In genomic region chr17:29394761-29395160, GRCh38 we compare ENCODE assay signal across 24 cellular contexts. TPM values are rescaled to one million over a fixed set of nuclear protein-coding genes. Genes with fewer than 3 reads are reported as not detected.
DNase-seq lines count a peak whose midpoint lies in the region; ATAC-seq, FAIRE-seq and TF ChIP-seq lines count a peak whose summit lies in the region.
"Had no signal": no experiment of that assay in that cellular context is flagged by ENCODE, and none has a peak within 500 bp of the region (broad histone marks: within the 10 kb centered on the region; RNA-seq: fewer than 3 reads in every experiment).

No MANE protein-coding gene starts in this region.

- no peaks in the 10 kb centered on the region for H3F3A ChIP-seq in Loucy (ENCODE audit: low read depth)

- ATAC-seq in left lobe of liver = no peak
- no peak for ATAC-seq in GM21737 (IDR thresholded peaks at IDR 0.05; ENCODE audit: unreplicated experiment)
- no peak for ATAC-seq in GM18505 (IDR thresholded peaks at IDR 0.05; ENCODE audit: unreplicated experiment)
- no peak for ATAC-seq in HG02610 (IDR thresholded peaks at IDR 0.05; ENCODE audit: unreplicated experiment)
- ATAC-seq: GM12878, HCT116 had no signal

- peak overlapping the region; percentile 31 for H3K4me3 ChIP-seq in Loucy (ENCODE audit: low read length, poor library complexity, severe bottlenecking)
- no peak overlapping the region for H3K4me3 ChIP-seq in astrocyte (ENCODE audit: insufficient read depth, low read depth, low read length)
- H3K4me3 ChIP-seq: GM12878, MG63 had no signal

- no peak for FAIRE-seq in astrocyte (lab: Jason Lieb, UNC)
- FAIRE-seq: GM12878, H1 had no signal

- H3K4me1 Mint-ChIP-seq in astrocyte (ENCODE audit: low read depth, unreplicated experiment) (peaks cover 11% of the 10 kb centered on the region), osteocyte (ENCODE audit: unreplicated experiment) (peaks cover 35% of the 10 kb centered on the region)

- H3K9me3 ChIP-seq in Loucy (ENCODE audit: insufficient read depth, low read depth, low read length) (no peaks in the 10 kb centered on the region), astrocyte (ENCODE audit: insufficient read depth, low read depth, low read length) (no peaks in the 10 kb centered on the region)
- H3K9me3 ChIP-seq: MG63, SK-N-SH had no signal

- H3K4me1 ChIP-seq in Loucy (ENCODE audit: insufficient read depth, low read length, poor library complexity, severe bottlenecking) (peaks cover 35% of the 10 kb centered on the region), astrocyte (ENCODE audit: insufficient read depth, low read length) (peaks cover 20% of the 10 kb centered on the region)

- H3K36me3 Mint-ChIP-seq in astrocyte (ENCODE audit: low read depth, unreplicated experiment) (peaks cover 7% of the 10 kb centered on the region), osteocyte (ENCODE audit: unreplicated experiment) (peaks cover 5% of the 10 kb centered on the region)

- H3K9me2 ChIP-seq in Loucy (replicated peaks; ENCODE audit: low read depth, low read length) = no peaks in the 10 kb centered on the region
- H3K9me2 ChIP-seq: SK-N-SH had no signal

- no peak for TF ChIP-seq POLR2A in GM18505 (IDR thresholded peaks at IDR 0.05; ENCODE audit: borderline replicate concordance, extremely low read depth, insufficient read depth, insufficient read length)

- H3K27me3 ChIP-seq in Loucy (ENCODE audit: insufficient read depth, low read length, poor library complexity, severe bottlenecking) = peaks cover 4% of the 10 kb centered on the region
- H3K27me3 ChIP-seq in astrocyte (ENCODE audit: insufficient read depth, low read length) = no peaks in the 10 kb centered on the region
- H3K27me3 ChIP-seq: MG63 had no signal

- no peak overlapping the region for H3K27ac ChIP-seq in astrocyte (ENCODE audit: low read depth, low read length)
- H3K27ac ChIP-seq: RWPE1 had no signal

- H3K27ac Mint-ChIP-seq in astrocyte (ENCODE audit: unreplicated experiment) (no peak overlapping the region), osteocyte (ENCODE audit: unreplicated experiment) (no peak overlapping the region)

- DNase-seq in astrocyte (ENCODE audit: low read depth) = no peak
- DNase-seq in left lobe of liver (ENCODE audit: low spot score) = peak; percentile 16
- DNase-seq in osteocyte (ENCODE audit: extremely low spot score, unreplicated experiment) = peak; percentile 48
- no peak for DNase-seq in NCI-H1092 (lab: John Stamatoyannopoulos, UW)
- DNase-seq: Caco-2; CD4-positive, alpha-beta memory T cell; DMS 273 treated with DMSO at 0.1 percent for 48 hours; DMS79 treated with DMSO at 0.1 percent for 48 hours; Kasumi-1; MG63; NCI-H1436; NCI-H187 treated with DMSO at 0.1 percent for 48 hours; NCI-H2107; NCI-H510A; SIG-M5; SK-N-SH had no signal

- H4K20me1 ChIP-seq in Loucy (ENCODE audit: insufficient read depth, low read length, poor library complexity, severe bottlenecking) (peaks cover 56% of the 10 kb centered on the region), astrocyte (ENCODE audit: insufficient read depth, low read length) (peaks cover 75% of the 10 kb centered on the region)

- H3K79me2 ChIP-seq in Loucy (ENCODE audit: insufficient read depth, low read length) (peaks cover 91% of the 10 kb centered on the region), astrocyte (ENCODE audit: insufficient read depth, low read length) (peaks cover 96% of the 10 kb centered on the region)

- H3K9me3 Mint-ChIP-seq in astrocyte (ENCODE audit: unreplicated experiment) = no peaks in the 10 kb centered on the region
- no peaks in the 10 kb centered on the region for H3K9me3 Mint-ChIP-seq in osteocyte (ENCODE audit: unreplicated experiment)

- TF ChIP-seq CTCF in Loucy (conservative IDR thresholded peaks at IDR 0.05; ENCODE audit: low read length) (no peak), astrocyte (IDR thresholded peaks at IDR 0.05; ENCODE audit: insufficient read depth, low read depth, low read length) (no peak), osteocyte (IDR thresholded peaks at IDR 0.05) (no peak)

- H3K9ac ChIP-seq in Loucy (ENCODE audit: low read depth, low read length, poor library complexity, severe bottlenecking) (no peak overlapping the region), astrocyte (ENCODE audit: low read length) (no peak overlapping the region)
- H3K9ac ChIP-seq: SK-N-SH had no signal

- peaks cover 3% of the 10 kb centered on the region; the same call in 1 of the 2 replicates for H3K36me3 ChIP-seq in Loucy (ENCODE audit: insufficient read depth, low read length)
- peaks cover 3% of the 10 kb centered on the region for H3K36me3 ChIP-seq in astrocyte (ENCODE audit: insufficient read depth, low read length)

- no peaks in the 10 kb centered on the region for H3K27me3 Mint-ChIP-seq in astrocyte (ENCODE audit: low read depth, unreplicated experiment)
- no peaks in the 10 kb centered on the region for H3K27me3 Mint-ChIP-seq in osteocyte (ENCODE audit: unreplicated experiment)
- H3K27me3 Mint-ChIP-seq: CD4-positive, alpha-beta memory T cell had no signal

- H3K4me2 ChIP-seq in Loucy (ENCODE audit: low read depth, low read length, poor library complexity, severe bottlenecking) = peak overlapping the region; percentile 94
- H3K4me2 ChIP-seq in astrocyte (ENCODE audit: low read length) = no peak overlapping the region
- H3K4me2 ChIP-seq: SK-N-SH had no signal

- H2AFZ ChIP-seq in Loucy (ENCODE audit: low read length) = no peak overlapping the region
- no peak overlapping the region for H2AFZ ChIP-seq in astrocyte (ENCODE audit: low read depth, low read length)

- peak overlapping the region; percentile 14 for H3K4me3 Mint-ChIP-seq in astrocyte (ENCODE audit: unreplicated experiment)
- no peak overlapping the region for H3K4me3 Mint-ChIP-seq in osteocyte (ENCODE audit: unreplicated experiment)

RNA-seq across cellular contexts. Expression of gene TAOK1, which starts 4.6 kb away (rescaled TPM):
- total RNA-seq in astrocyte (98.2 and 100 TPM in 2 replicates), left lobe of liver (20.9 TPM), osteocyte (79.7 and 81.1 TPM in 2 replicates)

Comparison
In these comparisons a context has a peak if more than half of its experiments do, and no peak if none do; other contexts are left out.
1. DNase-seq: peak in left lobe of liver (single experiment) and osteocyte (single experiment); none in astrocyte (single experiment) and NCI-H1092 (single experiment).